8 cellular contexts compared by ENCODE assay signal in the genomic region with DNA sequence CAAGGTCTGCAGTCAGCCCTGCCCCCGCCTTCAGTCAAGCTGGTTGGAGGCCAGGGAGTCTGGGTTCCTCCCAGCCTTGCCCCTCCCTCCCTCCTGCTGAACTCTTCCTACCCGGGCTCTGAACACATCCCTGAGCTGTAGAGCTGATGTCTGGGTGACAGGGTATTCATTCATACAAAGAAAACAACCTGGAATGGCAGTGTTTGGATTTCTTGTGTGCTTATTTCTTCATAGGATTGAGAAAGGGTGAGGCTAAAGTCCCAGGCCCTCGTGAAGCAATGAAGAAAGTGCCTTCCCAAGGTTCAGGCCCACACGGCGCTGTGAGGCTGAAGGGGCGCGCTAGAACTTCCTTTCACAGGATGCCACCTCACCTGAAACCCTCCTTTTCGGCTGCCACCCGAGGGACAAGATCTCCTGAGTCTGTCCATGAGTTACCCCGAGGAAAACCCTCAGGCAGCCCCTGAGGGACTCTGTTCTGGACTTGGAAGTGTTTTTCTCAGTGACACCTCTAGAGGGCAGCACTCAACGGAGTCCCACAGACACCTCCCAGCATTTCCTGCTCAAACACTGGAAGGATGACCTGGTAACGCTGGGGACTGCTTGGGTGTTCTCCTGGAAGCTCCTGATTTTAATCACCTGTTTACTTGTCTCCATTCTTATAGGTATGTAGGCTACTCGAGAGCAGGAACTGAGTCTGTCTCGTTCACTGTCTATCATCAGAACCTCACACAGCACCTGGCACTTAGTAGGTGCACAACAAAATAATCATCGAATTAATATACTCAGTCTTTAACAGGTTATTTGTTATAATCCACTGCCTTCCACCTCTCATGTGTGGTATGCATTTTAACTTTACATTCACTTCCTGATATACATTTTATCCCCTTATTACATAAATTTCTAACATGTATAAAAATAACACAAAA. TPM values are rescaled to one million over a fixed set of nuclear protein-coding genes. Genes with fewer than 3 reads are reported as not detected.
DNase-seq lines count a peak whose midpoint lies in the region; ATAC-seq and TF ChIP-seq lines count a peak whose summit lies in the region.

No MANE protein-coding gene starts in this region.

- H3K27me3 Mint-ChIP-seq in activated naive CD4-positive, alpha-beta T cell treated with anti-CD3 and anti-CD28 coated beads for 36 hours (ENCODE audit: low read depth) = no peaks in the 10 kb centered on the region

- DNase-seq in Caki2 (ENCODE audit: low read depth) (peak; percentile 39), HPDE6-E6E7 (ENCODE audit: extremely low spot score) (peak; percentile 49), RKO (ENCODE audit: low spot score) (peak; percentile 56), cardiac muscle cell (ENCODE audit: low read depth in 1 of 2, low spot score in 1 of 2) (peak; percentile 37 to 63), sigmoid colon (peak; percentile 65), DMS79 treated with DMSO at 0.1 percent for 48 hours (lab: John Stamatoyannopoulos, UW) (no peak)
- DNase-seq in activated naive CD4-positive, alpha-beta T cell treated with anti-CD3 and anti-CD28 coated beads for 36 hours = peak; percentile 67

- no peak overlapping the region for H3K27ac Mint-ChIP-seq in activated naive CD4-positive, alpha-beta T cell treated with anti-CD3 and anti-CD28 coated beads for 36 hours

- H3K9me3 ChIP-seq in cardiac muscle cell (ENCODE audit: low read depth) = no peaks in the 10 kb centered on the region
- H3K9me3 ChIP-seq in sigmoid colon = no peaks in the 10 kb centered on the region

- ATAC-seq in GM19397 (IDR thresholded peaks at IDR 0.05; ENCODE audit: unreplicated experiment) = peak; percentile 87

- H3K36me3 ChIP-seq in cardiac muscle cell = no peaks in the 10 kb centered on the region
- H3K36me3 ChIP-seq in sigmoid colon = no peaks in the 10 kb centered on the region

- intact Hi-C loops in activated naive CD4-positive, alpha-beta T cell treated with anti-CD3 and anti-CD28 coated beads for 36 hours (cut with micrococcal nuclease) = loop anchor here (1.0 to 10.0 kb wide), 3 partner anchors 181 to 401 kb away; no protein-coding TSS in a partner anchor
- intact Hi-C loops in sigmoid colon (cut with DNase I) = no loop called here

- in situ Hi-C loops in Caki2 (cut with HindIII; ENCODE audit: low pct_unique_long_range_greater_than_20kb, low sequenced_read_pairs) = no loop called here

- no peak overlapping the region for H3K4me3 Mint-ChIP-seq in activated naive CD4-positive, alpha-beta T cell treated with anti-CD3 and anti-CD28 coated beads for 36 hours

- H3K4me3 ChIP-seq in cardiac muscle cell (no peak overlapping the region), sigmoid colon (no peak overlapping the region)

- no peaks in the 10 kb centered on the region for H3K27me3 ChIP-seq in cardiac muscle cell
- no peaks in the 10 kb centered on the region for H3K27me3 ChIP-seq in sigmoid colon

- H3K36me3 Mint-ChIP-seq in activated naive CD4-positive, alpha-beta T cell treated with anti-CD3 and anti-CD28 coated beads for 36 hours (ENCODE audit: low read depth) = no peaks in the 10 kb centered on the region

- H3K4me1 Mint-ChIP-seq in activated naive CD4-positive, alpha-beta T cell treated with anti-CD3 and anti-CD28 coated beads for 36 hours (ENCODE audit: low read depth) = no peaks in the 10 kb centered on the region

- H3K27ac ChIP-seq in cardiac muscle cell = no peak overlapping the region
- no peak overlapping the region for H3K27ac ChIP-seq in sigmoid colon

- no peaks in the 10 kb centered on the region for H3K9me3 Mint-ChIP-seq in activated naive CD4-positive, alpha-beta T cell treated with anti-CD3 and anti-CD28 coated beads for 36 hours

- TF ChIP-seq EP300 in sigmoid colon (IDR thresholded peaks at IDR 0.05) = no peak

- H3K4me1 ChIP-seq in cardiac muscle cell (ENCODE audit: low read depth) = no peaks in the 10 kb centered on the region
- no peaks in the 10 kb centered on the region for H3K4me1 ChIP-seq in sigmoid colon

- CTCF ChIA-PET in activated naive CD4-positive, alpha-beta T cell treated with anti-CD3 and anti-CD28 coated beads for 36 hours (lab: Charles Lee) = interaction anchor here (0.8 to 2.7 kb wide), 3 partner anchors 13 to 250 kb away, joined by 3 to 8 read pairs (median 6); a partner anchor contains a TSS

- WGBS in sigmoid colon, 2 donors = 33 to 42% methylated on average over 15 of the region's 15 CpGs

- TF ChIP-seq POLR2A in sigmoid colon (IDR thresholded peaks at IDR 0.05) = no peak

- TF ChIP-seq CTCF in cardiac muscle cell (IDR thresholded peaks at IDR 0.05; ENCODE audit: low read depth, low read length) (peak; percentile 81), sigmoid colon (IDR thresholded peaks at IDR 0.05) (peak in 2 of 4 experiments; percentile 11 to 46)

RNA-seq across cellular contexts. Expression of a gene that starts 11.8 kb away (rescaled TPM):
- not detected in 2 replicates for total RNA-seq in Caki2 (2014; rRNA removed; shearing (Covaris generic); ENCODE audit: low replicate concordance)
- total RNA-seq in activated naive CD4-positive, alpha-beta T cell treated with anti-CD3 and anti-CD28 coated beads for 36 hours = not detected
- total RNA-seq in cardiac muscle cell (0.11 TPM in 1 of 2 replicates, not detected in the other), sigmoid colon (not detected)
- polyA plus RNA-seq in cardiac muscle cell (0.67 TPM in 1 of 2 replicates, not detected in the other), sigmoid colon (10 to 100 TPM in 2 of 3 donors, under 1 TPM in 1; 0.10 to 19.4 (median 15.6) TPM)

RNA-seq across cellular contexts. Expression of a gene that starts 25.2 kb away (rescaled TPM):
- total RNA-seq in Caki2 (2014; rRNA removed; shearing (Covaris generic); ENCODE audit: low replicate concordance) = not detected in 2 replicates
- total RNA-seq in activated naive CD4-positive, alpha-beta T cell treated with anti-CD3 and anti-CD28 coated beads for 36 hours = not detected
- not detected in 2 replicates for total RNA-seq in cardiac muscle cell
- polyA plus RNA-seq in cardiac muscle cell = not detected in 2 replicates
- not detected for total RNA-seq in sigmoid colon
- not detected for polyA plus RNA-seq in sigmoid colon

RNA-seq across cellular contexts. Expression of a gene that starts 52.2 kb away (rescaled TPM):
- not detected in 2 replicates for total RNA-seq in Caki2 (2014; rRNA removed; shearing (Covaris generic); ENCODE audit: low replicate concordance)
- not detected for total RNA-seq in activated naive CD4-positive, alpha-beta T cell treated with anti-CD3 and anti-CD28 coated beads for 36 hours
- total RNA-seq in cardiac muscle cell (not detected in 2 replicates), sigmoid colon (not detected)
- polyA plus RNA-seq in cardiac muscle cell (0.24 TPM in 1 of 2 replicates, not detected in the other), sigmoid colon (not detected)
